1 cellular context compared by ENCODE assay signal in genomic region chr2:26605195-26605968, GRCh38.
TF ChIP-seq lines count a peak whose summit lies in the region.

No MANE protein-coding gene starts in this region.

TF ChIP-seq in H1, 55 proteins besides CTCF, POLR2A, EP300 and RAD21 (continued from another document):
- TF ChIP-seq SP4 (IDR thresholded peaks at IDR 0.05; ENCODE audit: low read length), result no peak
